In the genomic region with DNA sequence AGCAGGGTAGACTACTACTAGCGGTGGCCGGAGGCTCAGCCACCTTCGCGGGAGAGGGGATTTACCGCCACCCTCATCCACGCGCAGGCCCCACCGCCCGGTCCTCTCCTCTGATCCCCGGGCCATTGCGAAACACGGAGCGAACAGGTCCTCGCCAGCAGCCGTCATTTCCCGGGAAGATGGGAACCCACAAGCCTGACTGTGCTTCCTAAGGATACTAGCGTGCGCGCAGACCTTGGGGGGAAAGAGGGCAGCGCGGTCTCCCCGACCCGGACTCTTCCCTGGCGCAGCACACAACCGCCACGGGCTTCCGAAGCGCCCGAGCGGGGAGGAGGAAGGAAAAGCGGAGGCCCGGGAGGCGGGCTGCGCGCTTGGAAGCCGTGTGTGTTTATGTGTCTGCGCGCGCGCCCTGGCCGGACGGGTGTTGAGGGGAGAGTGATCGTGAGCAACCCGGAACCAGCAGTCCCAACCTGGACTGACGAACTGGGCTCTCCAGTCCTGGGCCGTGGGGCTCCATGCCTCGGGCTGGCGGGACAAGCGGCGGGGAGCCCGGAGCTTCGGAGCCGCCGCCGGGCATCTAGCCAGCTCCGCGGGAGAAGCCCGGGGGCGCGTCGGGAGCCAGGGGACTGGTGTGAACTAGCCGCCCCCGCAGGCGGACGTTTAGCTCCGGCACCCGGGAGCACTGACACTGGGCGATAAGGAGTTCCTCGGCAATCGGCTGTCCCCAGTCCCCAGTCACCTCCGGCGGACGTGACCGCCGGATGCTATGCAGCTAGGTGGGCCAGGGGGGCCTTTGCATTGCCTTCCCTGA, we compare ENCODE assay signal across 8 cellular contexts.
DNase-seq lines count a peak whose midpoint lies in the region; ATAC-seq and TF ChIP-seq lines count a peak whose summit lies in the region.

No MANE protein-coding gene starts in this region.

- intact Hi-C loops in esophagus squamous epithelium (cut with DNase I) = loop anchor here (5.0 to 10.0 kb wide), 2 partner anchors 75 to 358 kb away; a partner anchor contains a TSS

- DNase-seq in stimulated activated CD4-positive, alpha-beta T cell treated with anti-CD3 and anti-CD28 coated beads, Interleukin-2, amount 100 ng/mL, for 24 hours = peak; percentile 45
- DNase-seq in stimulated activated CD4-positive, alpha-beta T cell treated with anti-CD3 and anti-CD28 coated beads, Interleukin-1b, Interleukin-23, amount 100 ng/mL, for 48 hours = no peak
- peak; percentile 41 to 43 for DNase-seq in activated CD4-positive, alpha-beta T cell treated with anti-CD3 and anti-CD28 coated beads, Interleukin-2, amount 50 U/mL, for 48 hours
- DNase-seq in esophagus squamous epithelium (lab: John Stamatoyannopoulos, UW) (no peak), amniotic stem cell (lab: John Stamatoyannopoulos, UW) (no peak), A172 (ENCODE audit: low spot score) (no peak)
- peak in 2 of 10 donors; percentile 20 to 30 for DNase-seq in naive thymus-derived CD8-positive, alpha-beta T cell

- H3K9me3 ChIP-seq in esophagus squamous epithelium = peaks cover 0 to 4% (median 0%) of the 10 kb centered on the region in 3 donors

- peaks cover 15 to 71% (median 21%) of the 10 kb centered on the region in 3 donors for H3K4me1 ChIP-seq in esophagus squamous epithelium

- peaks cover 0 to 13% (median 0%) of the 10 kb centered on the region in 4 donors for H3K27me3 ChIP-seq in esophagus squamous epithelium

- H3K36me3 Mint-ChIP-seq in naive thymus-derived CD8-positive, alpha-beta T cell = no peaks in the 10 kb centered on the region

- peak overlapping the region; percentile 81 to 93 (median 90) for H3K27ac ChIP-seq in esophagus squamous epithelium

- peak in 1 of 4 donors; percentile 30 for TF ChIP-seq POLR2A in esophagus squamous epithelium (IDR thresholded peaks at IDR 0.05)

- TF ChIP-seq CTCF in esophagus squamous epithelium (IDR thresholded peaks at IDR 0.05) = no peak

- H3K4me3 Mint-ChIP-seq in naive thymus-derived CD8-positive, alpha-beta T cell = peak overlapping the region; percentile 88 to 94 (median 92)

- peak overlapping the region; percentile 96 to 100 (median 99) for H3K27ac Mint-ChIP-seq in naive thymus-derived CD8-positive, alpha-beta T cell

- no peaks in the 10 kb centered on the region for H3K27me3 Mint-ChIP-seq in naive thymus-derived CD8-positive, alpha-beta T cell

- peaks cover 18 to 51% (median 40%) of the 10 kb centered on the region in 4 donors for H3K4me1 Mint-ChIP-seq in naive thymus-derived CD8-positive, alpha-beta T cell

- POLR2A ChIA-PET in naive thymus-derived CD8-positive, alpha-beta T cell (lab: Charles Lee) = interaction anchor here (0.8 to 16.4 kb wide), 5 partner anchors 18 to 106 kb away, joined by 3 to 269 read pairs (median 5); a partner anchor contains a TSS

- 33% methylated on average over 6 of the region's 75 CpGs; no CpG with 5 or more reads in 1 of the 2 donors for WGBS in esophagus squamous epithelium, 2 donors

- peaks cover 0 to 7% (median 0%) of the 10 kb centered on the region in 9 donors for H3K9me3 Mint-ChIP-seq in naive thymus-derived CD8-positive, alpha-beta T cell

- H3K4me3 ChIP-seq in esophagus squamous epithelium = peak overlapping the region; percentile 36 to 65 (median 50)

- no peak for ATAC-seq in naive thymus-derived CD8-positive, alpha-beta T cell
- no peak for ATAC-seq in GM21786 (IDR thresholded peaks at IDR 0.05; ENCODE audit: unreplicated experiment)

- H3K36me3 ChIP-seq in esophagus squamous epithelium = no peaks in the 10 kb centered on the region

Comparison
In these comparisons a context has a peak if more than half of its experiments do, and no peak if none do; other contexts are left out.
1. DNase-seq: peak in stimulated activated CD4-positive, alpha-beta T cell treated with anti-CD3 and anti-CD28 coated beads, Interleukin-2, amount 100 ng/mL, for 24 hours (2 of 2) and activated CD4-positive, alpha-beta T cell treated with anti-CD3 and anti-CD28 coated beads, Interleukin-2, amount 50 U/mL, for 48 hours (2 of 2); none in stimulated activated CD4-positive, alpha-beta T cell treated with anti-CD3 and anti-CD28 coated beads, Interleukin-1b, Interleukin-23, amount 100 ng/mL, for 48 hours (single experiment), esophagus squamous epithelium (single experiment), amniotic stem cell (single experiment) and A172 (single experiment).